ENCODE assay signal across 22 cellular contexts in genomic region chr3:20842002-20842401, GRCh38.
"Had no signal": no experiment of that assay in that cellular context is flagged by ENCODE, and none has a peak within 500 bp of the region (broad histone marks: within the 10 kb centered on the region; RNA-seq: fewer than 3 reads in every experiment).

No MANE protein-coding gene starts in this region.

- H3K4me1 ChIP-seq: Peyer's patch, SJCRH30 had no signal

- H3K4me2 ChIP-seq: PC-9 had no signal

- DNase-seq: Karpas-422, KG1, MG63, NCI-H1092, NCI-H1105 treated with DMSO at 0.1 percent for 48 hours, NCI-H1417 treated with DMSO at 0.1 percent for 48 hours, NCI-H187, NCI-H2029, NCI-H2081 treated with DMSO at 0.1 percent for 48 hours, NCI-H2227 treated with DMSO at 0.1 percent for 48 hours, NCI-H524, NCI-H526 treated with DMSO at 0.1 percent for 48 hours, NCI-H748 treated with DMSO at 0.1 percent for 48 hours, OCI-M1, PC-9, Peyer's patch, SHP77 treated with DMSO at 0.1 percent for 48 hours, SJCRH30 had no signal

- H3K9me3 ChIP-seq: MG63, Peyer's patch, SJCRH30 had no signal

- H3K4me3 ChIP-seq: MG63, PC-9, Peyer's patch, SJCRH30 had no signal

- H3K27ac ChIP-seq: HL-60, PC-9, Peyer's patch, SJCRH30 had no signal

- FAIRE-seq: HTR-8/SVneo had no signal

- H2AFZ ChIP-seq: PC-9 had no signal

- ATAC-seq: Right ventricle myocardium inferior, SK-N-SH treated with all-trans-retinoic acid at 6 μM for 48 hours had no signal

- H3K36me3 ChIP-seq: MG63, Peyer's patch, SJCRH30 had no signal

- H3K27me3 ChIP-seq: MG63, Peyer's patch, SJCRH30 had no signal
